11 cellular contexts compared by ENCODE assay signal in the genomic region with DNA sequence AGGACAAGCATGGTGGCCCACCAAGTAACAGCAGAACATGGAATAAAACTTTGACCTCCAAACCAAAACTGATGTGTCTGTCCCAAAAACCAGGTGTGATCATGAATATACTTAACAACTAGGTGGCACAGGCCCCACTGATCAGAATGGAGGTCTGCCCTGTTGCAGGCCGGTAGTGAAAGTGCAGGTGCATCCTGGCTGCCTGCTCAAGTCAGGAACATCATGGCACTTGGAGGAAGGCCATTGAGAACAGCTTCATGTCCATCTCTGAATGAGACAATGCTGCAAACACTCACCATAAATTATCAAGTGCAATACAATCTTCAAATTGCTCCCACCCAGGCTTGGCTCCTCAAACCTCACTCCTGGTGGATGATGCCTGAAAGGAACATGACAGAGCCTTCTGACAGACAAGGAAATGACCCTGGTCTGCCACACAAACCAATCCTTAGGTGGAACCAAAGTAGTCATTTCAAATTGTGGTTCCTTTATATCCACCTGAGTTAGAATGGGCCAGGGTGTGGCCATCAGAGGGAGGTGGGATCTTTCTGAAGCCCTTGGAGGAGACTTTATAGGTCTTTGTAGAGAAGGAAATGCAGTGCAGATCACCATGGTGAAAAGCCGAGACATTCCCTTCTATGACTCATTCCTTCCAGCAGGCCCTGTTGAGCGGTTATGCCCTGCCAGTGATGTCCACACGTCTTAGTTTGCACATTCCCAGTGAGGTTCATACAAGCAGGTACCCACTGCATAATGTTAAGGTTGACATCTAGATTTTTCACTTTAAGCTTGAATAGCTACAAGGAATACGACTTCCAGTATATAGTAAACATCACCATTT. TPM values are rescaled to one million over a fixed set of nuclear protein-coding genes. Genes with fewer than 3 reads are reported as not detected.
DNase-seq lines count a peak whose midpoint lies in the region; ATAC-seq, FAIRE-seq and TF ChIP-seq lines count a peak whose summit lies in the region.
"Had no signal": no experiment of that assay in that cellular context is flagged by ENCODE, and none has a peak within 500 bp of the region (broad histone marks: within the 10 kb centered on the region; RNA-seq: fewer than 3 reads in every experiment).

No MANE protein-coding gene starts in this region.

- H3K36me3 Mint-ChIP-seq in activated CD8-positive, alpha-beta T cell treated with anti-CD3 and anti-CD28 coated beads for 36 hours (ENCODE audit: low read depth): no peaks in the 10 kb centered on the region

- no peak overlapping the region for H3K56ac ChIP-seq in IMR-90 (ENCODE audit: extremely low read depth, insufficient read depth, low read length)

- H2BK5ac ChIP-seq in IMR-90 (ENCODE audit: low read depth, low read length, poor library complexity, severe bottlenecking): no peak overlapping the region

- no peaks in the 10 kb centered on the region for H3K4me1 ChIP-seq in IMR-90 (ENCODE audit: control insufficient read depth, insufficient read depth, low read length)

- H3K4me3 Mint-ChIP-seq in activated CD8-positive, alpha-beta T cell treated with anti-CD3 and anti-CD28 coated beads for 36 hours: no peak overlapping the region
- H3K4me3 Mint-ChIP-seq: activated T-cell treated with anti-CD3 and anti-CD28 coated beads, Interleukin-2, amount 50 U/mL, for 24 hours had no signal

- no peak overlapping the region for H3K27ac ChIP-seq in IMR-90 (ENCODE audit: insufficient read depth, low read length)
- H3K27ac ChIP-seq: BLaER1 treated with 17β-estradiol and CSF1 and Interleukin-3, amounts not matched to agents 10 nM and 100 nM had no signal

- H3K9ac ChIP-seq in IMR-90 (ENCODE audit: low read depth, low read length): no peak overlapping the region
- H3K9ac ChIP-seq: BLaER1 treated with 17β-estradiol and CSF1 and Interleukin-3, amounts not matched to agents 10 nM and 100 nM had no signal

- H3K4me3 ChIP-seq in IMR-90 (ENCODE audit: insufficient read depth, low read depth, low read length) (no peak overlapping the region), astrocyte of the cerebellum (ENCODE audit: low read depth, low read length) (no peak overlapping the region)
- H3K4me3 ChIP-seq: BLaER1 treated with 17β-estradiol and CSF1 and Interleukin-3, amounts not matched to agents 10 nM and 100 nM had no signal

- H2AK5ac ChIP-seq in IMR-90 (ENCODE audit: low read depth, low read length): no peak overlapping the region

- H2BK120ac ChIP-seq in IMR-90 (ENCODE audit: low read depth, low read length): no peak overlapping the region

- H3K23ac ChIP-seq in IMR-90 (ENCODE audit: low read depth, low read length): no peak overlapping the region

- H4K5ac ChIP-seq in IMR-90 (ENCODE audit: low read depth, low read length): no peak overlapping the region

- H3K36me3 ChIP-seq in IMR-90 (ENCODE audit: control insufficient read depth, insufficient read depth, low read length): no peaks in the 10 kb centered on the region
- H3K36me3 ChIP-seq: BLaER1 treated with 17β-estradiol and CSF1 and Interleukin-3, amounts not matched to agents 10 nM and 100 nM had no signal

- POLR2A ChIA-PET in IMR-90 (lab: Charles Lee; ENCODE audit: unreplicated experiment): no interaction called here
- POLR2A ChIA-PET in activated CD8-positive, alpha-beta T cell treated with anti-CD3 and anti-CD28 coated beads for 36 hours (lab: Charles Lee): no interaction called here

- no peaks in the 10 kb centered on the region for H3K4me1 Mint-ChIP-seq in activated CD8-positive, alpha-beta T cell treated with anti-CD3 and anti-CD28 coated beads for 36 hours (ENCODE audit: low read depth)

- peak; percentile 84 for DNase-seq in AG08395 (ENCODE audit: low spot score)
- peak; percentile 14 for DNase-seq in IMR-90
- peak; percentile 68 for DNase-seq in astrocyte of the cerebellum (ENCODE audit: low read depth)
- DNase-seq in islet precursor cell: peak; percentile 88
- DNase-seq in GM13976 (ENCODE audit: low spot score): no peak
- DNase-seq in NCI-H526 treated with DMSO at 0.1 percent for 48 hours (lab: John Stamatoyannopoulos, UW): no peak
- DNase-seq in activated CD8-positive, alpha-beta T cell treated with anti-CD3 and anti-CD28 coated beads for 36 hours: no peak
- no peak for DNase-seq in frontal cortex (ENCODE audit: low spot score in 2 of 2)
- DNase-seq: activated T-cell treated with anti-CD3 and anti-CD28 coated beads, Interleukin-2, amount 50 U/mL, for 24 hours had no signal

- intact Hi-C loops in IMR-90 (cut with micrococcal nuclease): no loop called here
- intact Hi-C loops in activated CD8-positive, alpha-beta T cell treated with anti-CD3 and anti-CD28 coated beads for 36 hours (cut with micrococcal nuclease): no loop called here

- no peak overlapping the region for H2AK9ac ChIP-seq in IMR-90 (replicated peaks; ENCODE audit: low read depth, low read length, poor library complexity)

- H2AFZ ChIP-seq in IMR-90 (replicated peaks; ENCODE audit: low read length, poor library complexity): no peak overlapping the region

- no peaks in the 10 kb centered on the region for H3K27me3 ChIP-seq in IMR-90 (ENCODE audit: control insufficient read depth, insufficient read depth, low read length)
- H3K27me3 ChIP-seq: BLaER1 treated with 17β-estradiol and CSF1 and Interleukin-3, amounts not matched to agents 10 nM and 100 nM had no signal

- no peak overlapping the region for H3K4me2 ChIP-seq in IMR-90 (ENCODE audit: low read depth, low read length)

- TF ChIP-seq POLR2A in IMR-90 (IDR thresholded peaks at IDR 0.05; ENCODE audit: low read depth, low read length): no peak

- H3K79me1 ChIP-seq in IMR-90 (ENCODE audit: low read depth in 1 of 2, low read length in 2 of 2): no peaks in the 10 kb centered on the region

- no CpG with 5 or more reads among the region's 5 CpGs for WGBS in IMR-90 (ENCODE audit: extremely low coverage in 2 of 2, insufficient read length in 1 of 2), 2 experiments

- H3K18ac ChIP-seq in IMR-90 (ENCODE audit: low read depth, low read length): no peak overlapping the region

- no peak overlapping the region for H3K27ac Mint-ChIP-seq in activated CD8-positive, alpha-beta T cell treated with anti-CD3 and anti-CD28 coated beads for 36 hours
- H3K27ac Mint-ChIP-seq: activated T-cell treated with anti-CD3 and anti-CD28 coated beads, Interleukin-2, amount 50 U/mL, for 24 hours had no signal

- no peak overlapping the region for H2BK20ac ChIP-seq in IMR-90 (ENCODE audit: low read depth, low read length)

- H3K27me3 Mint-ChIP-seq in activated CD8-positive, alpha-beta T cell treated with anti-CD3 and anti-CD28 coated beads for 36 hours: no peaks in the 10 kb centered on the region
- H3K27me3 Mint-ChIP-seq: activated T-cell treated with anti-CD3 and anti-CD28 coated beads, Interleukin-2, amount 50 U/mL, for 24 hours had no signal

- H3K14ac ChIP-seq in IMR-90 (replicated peaks; ENCODE audit: low read depth, low read length): no peak overlapping the region

- FAIRE-seq in frontal cortex (lab: Jason Lieb, UNC): no peak
- FAIRE-seq: islet of Langerhans had no signal

- no peak for ATAC-seq in IMR-90 (ENCODE audit: low read depth)
- ATAC-seq in activated CD8-positive, alpha-beta T cell treated with anti-CD3 and anti-CD28 coated beads for 36 hours: no peak

- CTCF ChIA-PET in IMR-90 (lab: Yijun Ruan, JAX): no interaction called here
- CTCF ChIA-PET in activated CD8-positive, alpha-beta T cell treated with anti-CD3 and anti-CD28 coated beads for 36 hours (lab: Charles Lee): no interaction called here

- H4K91ac ChIP-seq in IMR-90 (ENCODE audit: insufficient read depth, low read depth, low read length): no peak overlapping the region

- TF ChIP-seq RAD21 in IMR-90 (IDR thresholded peaks at IDR 0.05; ENCODE audit: low read length): no peak

- H3K9me1 ChIP-seq in IMR-90 (ENCODE audit: insufficient read depth, low read length): no peaks in the 10 kb centered on the region

- dilution Hi-C loops in IMR-90 (cut with HindIII; ENCODE audit: low sequenced_read_pairs, unreplicated experiment): no loop called here

- H2BK15ac ChIP-seq in IMR-90 (ENCODE audit: low read depth, low read length): no peak overlapping the region

- H3K9me3 Mint-ChIP-seq in activated CD8-positive, alpha-beta T cell treated with anti-CD3 and anti-CD28 coated beads for 36 hours: no peaks in the 10 kb centered on the region
- H3K9me3 Mint-ChIP-seq: activated T-cell treated with anti-CD3 and anti-CD28 coated beads, Interleukin-2, amount 50 U/mL, for 24 hours had no signal

- in situ Hi-C loops in IMR-90 (cut with MboI; ENCODE audit: low sequenced_read_pairs) (no loop called here), astrocyte of the cerebellum (cut with HindIII; ENCODE audit: low sequenced_read_pairs) (no loop called here), GM13976 (cut with MboI; ENCODE audit: low sequenced_read_pairs, unreplicated experiment) (no loop called here)

- no peak overlapping the region for H3K4ac ChIP-seq in IMR-90 (ENCODE audit: low read depth, low read length)

- TF ChIP-seq CTCF in IMR-90 (conservative IDR thresholded peaks at IDR 0.05; ENCODE audit: low read depth, low read length): no peak
- TF ChIP-seq CTCF in astrocyte of the cerebellum (IDR thresholded peaks at IDR 0.05; ENCODE audit: low read depth, low read length, missing control alignments): peak; percentile 11
- TF ChIP-seq CTCF in GM13976 (IDR thresholded peaks at IDR 0.05; ENCODE audit: borderline replicate concordance, control extremely low read depth, extremely low read depth, insufficient read depth, missing control alignments): no peak
- TF ChIP-seq CTCF in activated CD8-positive, alpha-beta T cell treated with anti-CD3 and anti-CD28 coated beads for 36 hours (IDR thresholded peaks at IDR 0.05): no peak

- H4K8ac ChIP-seq in IMR-90 (ENCODE audit: low read depth in 2 of 2, low read length in 2 of 2): no peak overlapping the region

- H3K9me3 ChIP-seq in IMR-90 (ENCODE audit: control insufficient read depth, insufficient read depth, low read length): no peaks in the 10 kb centered on the region
- H3K9me3 ChIP-seq: BLaER1 treated with 17β-estradiol and CSF1 and Interleukin-3, amounts not matched to agents 10 nM and 100 nM had no signal

- H4K20me1 ChIP-seq in IMR-90 (ENCODE audit: insufficient read depth, low read length): no peaks in the 10 kb centered on the region
- H4K20me1 ChIP-seq: BLaER1 treated with 17β-estradiol and CSF1 and Interleukin-3, amounts not matched to agents 10 nM and 100 nM had no signal

- no TSS peak for BruUV-seq in IMR-90 (replicated peaks; lab: Mats Ljungman, UMichigan)

TF ChIP-seq in IMR-90, 13 proteins besides CTCF, POLR2A, EP300 and RAD21 (continues in another document):
- TF ChIP-seq MAZ (IDR thresholded peaks at IDR 0.05; ENCODE audit: borderline replicate concordance, low read depth, low read length): no peak

RNA-seq across cellular contexts. Expression of a gene that starts 36.0 kb away (rescaled TPM):
- under 0.01 and 0.28 TPM in 2 replicates for total RNA-seq in IMR-90 (2012; rRNA removed)
- polyA plus RNA-seq in IMR-90 (2012; rRNA removed): 0.03 and 0.10 TPM in 2 replicates
- polyA plus RNA-seq in IMR-90 (2012; cell fraction: cytosol; rRNA removed): 0.02 and 0.04 TPM in 2 replicates
- not detected in 2 replicates for polyA plus RNA-seq in IMR-90 (2012; cell fraction: nucleus; rRNA removed; ENCODE audit: low replicate concordance)
- 1 to 10 TPM; 3.5 to 4.2 TPM for total RNA-seq in activated CD8-positive, alpha-beta T cell treated with anti-CD3 and anti-CD28 coated beads for 36 hours
- 9.0 TPM for total RNA-seq in frontal cortex

Comparison
In these comparisons a context has a peak if more than half of its experiments do, and no peak if none do; other contexts are left out.
1. DNase-seq: peak in AG08395 (single experiment), IMR-90 (single experiment), astrocyte of the cerebellum (single experiment) and islet precursor cell (single experiment); none in GM13976 (single experiment), NCI-H526 treated with DMSO at 0.1 percent for 48 hours (single experiment), activated CD8-positive, alpha-beta T cell treated with anti-CD3 and anti-CD28 coated beads for 36 hours (single experiment) and frontal cortex (0 of 2).